8 cellular contexts compared by ENCODE assay signal in the genomic region with DNA sequence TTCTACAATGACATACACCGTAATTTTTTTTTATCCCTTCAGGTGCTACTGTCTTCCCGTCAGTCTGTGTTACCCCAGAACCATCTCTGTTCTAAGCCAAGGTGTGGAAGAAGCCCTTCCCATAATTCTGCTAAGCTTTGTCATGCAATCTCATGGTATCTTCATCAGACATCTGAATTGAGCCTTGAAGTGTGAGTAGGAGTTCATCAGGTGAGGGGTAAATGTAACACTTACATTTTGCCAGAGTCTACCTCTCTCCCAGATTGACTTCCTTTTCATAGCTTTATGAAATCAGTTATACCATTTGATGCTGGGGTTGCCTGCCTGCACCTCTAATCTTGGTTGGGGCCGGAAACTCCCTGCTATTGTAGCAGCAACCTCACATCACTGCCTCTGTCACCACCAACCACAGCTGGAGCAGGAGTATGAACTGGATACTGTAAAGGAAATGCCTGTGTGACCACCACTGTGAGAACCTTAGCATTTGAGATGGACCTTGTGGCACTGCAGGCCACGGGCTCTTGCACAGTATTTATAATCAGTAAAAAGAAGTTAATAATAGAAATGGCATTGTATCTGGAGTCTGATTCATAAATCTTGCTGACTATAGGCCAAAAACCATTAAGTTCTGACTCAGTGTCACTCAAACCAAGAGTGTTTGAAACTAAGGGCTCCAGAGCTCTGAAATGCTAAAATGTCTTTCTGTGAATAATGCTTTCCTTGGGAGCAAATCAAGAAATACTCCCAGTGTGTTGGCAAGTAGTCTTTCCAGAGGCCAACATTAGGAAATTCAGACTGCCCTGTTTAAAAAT. TPM values are rescaled to one million over a fixed set of nuclear protein-coding genes. Genes with fewer than 3 reads are reported as not detected.
A peak's percentile ranks its signal among the peaks of the same experiment; 100 is the strongest.
DNase-seq lines count a peak whose midpoint lies in the region; ATAC-seq and TF ChIP-seq lines count a peak whose summit lies in the region.

No MANE protein-coding gene starts in this region.

- ATAC-seq in GM21619 (IDR thresholded peaks at IDR 0.05; ENCODE audit: unreplicated experiment) (peak; percentile 92), WTC11 (no peak)

- H3K4me1 Mint-ChIP-seq in WTC11: no peaks in the 10 kb centered on the region

- no peak for TF ChIP-seq EP300 in esophagus muscularis mucosa (IDR thresholded peaks at IDR 0.05)

- CTCF ChIA-PET in WTC11 (lab: Charles Lee): no interaction called here

- peak overlapping the region; percentile 67 to 80 (median 72) for H3K27ac ChIP-seq in esophagus muscularis mucosa (replicated peaks in 1 of 4)
- peak overlapping the region; percentile 64 to 84 for H3K27ac ChIP-seq in tibial artery

- no peaks in the 10 kb centered on the region for H3K36me3 Mint-ChIP-seq in WTC11

- H3K9me3 ChIP-seq in esophagus muscularis mucosa (no peaks in the 10 kb centered on the region), tibial artery (no peaks in the 10 kb centered on the region)

- TF ChIP-seq CTCF in GM10266 (IDR thresholded peaks at IDR 0.05; ENCODE audit: control insufficient read depth, insufficient read depth, low read depth, missing control alignments) (no peak), esophagus muscularis mucosa (IDR thresholded peaks at IDR 0.05) (no peak), tibial artery (IDR thresholded peaks at IDR 0.05) (no peak), WTC11 (IDR thresholded peaks at IDR 0.05) (no peak)

- H3K4me1 ChIP-seq in esophagus muscularis mucosa (peaks cover 22 to 51% (median 42%) of the 10 kb centered on the region in 4 donors), tibial artery (peaks cover 0 to 89% (median 42%) of the 10 kb centered on the region in 4 donors)

- intact Hi-C loops in esophagus muscularis mucosa (cut with DNase I): no loop called here
- intact Hi-C loops in tibial artery (cut with DNase I; ENCODE audit: low total_unique reads): loop anchor here (10.0 kb wide), 1 partner anchor 339 kb away; the partner anchor contains the start of gene PPFIBP1

- H3K27me3 ChIP-seq in esophagus muscularis mucosa (no peaks in the 10 kb centered on the region), tibial artery (no peaks in the 10 kb centered on the region)

- H3K4me3 ChIP-seq in esophagus muscularis mucosa (no peak overlapping the region), tibial artery (no peak overlapping the region)

- DNase-seq in GM10266 (ENCODE audit: extremely low spot score) (peak; percentile 43), M059J (ENCODE audit: low read depth) (peak; percentile 91), esophagus muscularis mucosa (ENCODE audit: extremely low spot score) (no peak), tibial artery (no peak), amniotic stem cell (lab: John Stamatoyannopoulos, UW) (no peak), WTC11 (ENCODE audit: low spot score) (no peak), NCI-H748 (lab: John Stamatoyannopoulos, UW; ENCODE audit: unreplicated experiment) (no peak)

- 62% methylated on average over 4 of the region's 4 CpGs for WGBS in esophagus muscularis mucosa

- H3K27ac Mint-ChIP-seq in WTC11: no peak overlapping the region

- no peaks in the 10 kb centered on the region for H3K36me3 ChIP-seq in esophagus muscularis mucosa
- H3K36me3 ChIP-seq in tibial artery: no peaks in the 10 kb centered on the region

- TF ChIP-seq POLR2A in esophagus muscularis mucosa (IDR thresholded peaks at IDR 0.05; ENCODE audit: low read depth): no peak

- H3K9me3 Mint-ChIP-seq in WTC11: no peaks in the 10 kb centered on the region

- H3K27me3 Mint-ChIP-seq in WTC11 (ENCODE audit: low read depth): no peaks in the 10 kb centered on the region

- H3K4me3 Mint-ChIP-seq in WTC11: no peak overlapping the region

- POLR2A ChIA-PET in WTC11 (lab: Charles Lee): no interaction called here

TF ChIP-seq in WTC11, 78 proteins besides CTCF, POLR2A, EP300 and RAD21 (continues in another document):
- TF ChIP-seq, protein P1, sequence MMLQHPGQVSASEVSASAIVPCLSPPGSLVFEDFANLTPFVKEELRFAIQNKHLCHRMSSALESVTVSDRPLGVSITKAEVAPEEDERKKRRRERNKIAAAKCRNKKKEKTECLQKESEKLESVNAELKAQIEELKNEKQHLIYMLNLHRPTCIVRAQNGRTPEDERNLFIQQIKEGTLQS (CRISPR knock-in tag; conservative IDR thresholded peaks at IDR 0.05): no peak
- no peak for TF ChIP-seq NR1H2 (CRISPR knock-in tag; IDR thresholded peaks at IDR 0.05)
- TF ChIP-seq ELF4 (CRISPR knock-in tag; IDR thresholded peaks at IDR 0.05; ENCODE audit: low read depth): no peak
- no peak for TF ChIP-seq ZNF416 (CRISPR knock-in tag; IDR thresholded peaks at IDR 0.05)
- TF ChIP-seq ETV6 (CRISPR knock-in tag; IDR thresholded peaks at IDR 0.05): no peak
- TF ChIP-seq ESRRA (CRISPR knock-in tag; IDR thresholded peaks at IDR 0.05; ENCODE audit: borderline replicate concordance): no peak
- no peak for TF ChIP-seq SP1 (CRISPR knock-in tag; conservative IDR thresholded peaks at IDR 0.05)
- no peak for TF ChIP-seq ZBTB21 (CRISPR knock-in tag; IDR thresholded peaks at IDR 0.05; ENCODE audit: borderline replicate concordance)
- TF ChIP-seq TCF7 (CRISPR knock-in tag; IDR thresholded peaks at IDR 0.05; ENCODE audit: low read depth): no peak
- no peak for TF ChIP-seq ATF1 (CRISPR knock-in tag; IDR thresholded peaks at IDR 0.05)
- TF ChIP-seq RORB (CRISPR knock-in tag; IDR thresholded peaks at IDR 0.05): no peak
- TF ChIP-seq, protein P2, sequence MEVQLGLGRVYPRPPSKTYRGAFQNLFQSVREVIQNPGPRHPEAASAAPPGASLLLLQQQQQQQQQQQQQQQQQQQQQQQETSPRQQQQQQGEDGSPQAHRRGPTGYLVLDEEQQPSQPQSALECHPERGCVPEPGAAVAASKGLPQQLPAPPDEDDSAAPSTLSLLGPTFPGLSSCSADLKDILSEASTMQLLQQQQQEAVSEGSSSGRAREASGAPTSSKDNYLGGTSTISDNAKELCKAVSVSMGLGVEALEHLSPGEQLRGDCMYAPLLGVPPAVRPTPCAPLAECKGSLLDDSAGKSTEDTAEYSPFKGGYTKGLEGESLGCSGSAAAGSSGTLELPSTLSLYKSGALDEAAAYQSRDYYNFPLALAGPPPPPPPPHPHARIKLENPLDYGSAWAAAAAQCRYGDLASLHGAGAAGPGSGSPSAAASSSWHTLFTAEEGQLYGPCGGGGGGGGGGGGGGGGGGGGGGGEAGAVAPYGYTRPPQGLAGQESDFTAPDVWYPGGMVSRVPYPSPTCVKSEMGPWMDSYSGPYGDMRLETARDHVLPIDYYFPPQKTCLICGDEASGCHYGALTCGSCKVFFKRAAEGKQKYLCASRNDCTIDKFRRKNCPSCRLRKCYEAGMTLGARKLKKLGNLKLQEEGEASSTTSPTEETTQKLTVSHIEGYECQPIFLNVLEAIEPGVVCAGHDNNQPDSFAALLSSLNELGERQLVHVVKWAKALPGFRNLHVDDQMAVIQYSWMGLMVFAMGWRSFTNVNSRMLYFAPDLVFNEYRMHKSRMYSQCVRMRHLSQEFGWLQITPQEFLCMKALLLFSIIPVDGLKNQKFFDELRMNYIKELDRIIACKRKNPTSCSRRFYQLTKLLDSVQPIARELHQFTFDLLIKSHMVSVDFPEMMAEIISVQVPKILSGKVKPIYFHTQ (CRISPR knock-in tag; IDR thresholded peaks at IDR 0.05): no peak
- no peak for TF ChIP-seq ZNF396 (CRISPR knock-in tag; IDR thresholded peaks at IDR 0.05; ENCODE audit: borderline replicate concordance)
- TF ChIP-seq KAT7 (CRISPR knock-in tag; IDR thresholded peaks at IDR 0.05; ENCODE audit: borderline replicate concordance): no peak
- TF ChIP-seq, protein P3, sequence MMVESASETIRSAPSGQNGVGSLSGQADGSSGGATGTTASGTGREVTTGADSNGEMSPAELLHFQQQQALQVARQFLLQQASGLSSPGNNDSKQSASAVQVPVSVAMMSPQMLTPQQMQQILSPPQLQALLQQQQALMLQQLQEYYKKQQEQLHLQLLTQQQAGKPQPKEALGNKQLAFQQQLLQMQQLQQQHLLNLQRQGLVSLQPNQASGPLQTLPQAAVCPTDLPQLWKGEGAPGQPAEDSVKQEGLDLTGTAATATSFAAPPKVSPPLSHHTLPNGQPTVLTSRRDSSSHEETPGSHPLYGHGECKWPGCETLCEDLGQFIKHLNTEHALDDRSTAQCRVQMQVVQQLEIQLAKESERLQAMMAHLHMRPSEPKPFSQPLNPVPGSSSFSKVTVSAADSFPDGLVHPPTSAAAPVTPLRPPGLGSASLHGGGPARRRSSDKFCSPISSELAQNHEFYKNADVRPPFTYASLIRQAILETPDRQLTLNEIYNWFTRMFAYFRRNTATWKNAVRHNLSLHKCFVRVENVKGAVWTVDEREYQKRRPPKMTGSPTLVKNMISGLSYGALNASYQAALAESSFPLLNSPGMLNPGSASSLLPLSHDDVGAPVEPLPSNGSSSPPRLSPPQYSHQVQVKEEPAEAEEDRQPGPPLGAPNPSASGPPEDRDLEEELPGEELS (CRISPR knock-in tag; IDR thresholded peaks at IDR 0.05): no peak

RNA-seq across cellular contexts. Expression of gene STK38L, which starts 58.6 kb away (rescaled TPM):
- 13.4 and 23.6 TPM in 2 replicates for total RNA-seq in M059J (2014; rRNA removed; shearing (Covaris generic))
- total RNA-seq in esophagus muscularis mucosa (100 to 1,000 TPM in 1 of 4 donors, 10 to 100 TPM in 3; 64.6 to 102 (median 82.4) TPM), WTC11 (2021) (37.6 to 47.2 TPM (median 41.7 TPM) in 3 replicates)

Comparison
In these comparisons a context has a peak if more than half of its experiments do, and no peak if none do; other contexts are left out.
1. DNase-seq: peak in GM10266 (single experiment) and M059J (single experiment); none in esophagus muscularis mucosa (single experiment), tibial artery (0 of 2), amniotic stem cell (single experiment), WTC11 (single experiment) and NCI-H748 (single experiment).